Comparison of ENCODE assay signal across 9 cellular contexts in genomic region chr15:63476229-63476632, GRCh38. TPM values are rescaled to one million over a fixed set of nuclear protein-coding genes. Genes with fewer than 3 reads are reported as not detected.
DNase-seq lines count a peak whose midpoint lies in the region; ATAC-seq, FAIRE-seq and TF ChIP-seq lines count a peak whose summit lies in the region.
"Had no signal": no experiment of that assay in that cellular context is flagged by ENCODE, and none has a peak within 500 bp of the region (broad histone marks: within the 10 kb centered on the region; RNA-seq: fewer than 3 reads in every experiment).

No MANE protein-coding gene starts in this region.

- peak; percentile 45 for DNase-seq in ELF-1 (ENCODE audit: low read depth, low spot score)
- DNase-seq in RCC 7860 (ENCODE audit: low spot score) = peak; percentile 97
- DNase-seq in retinal pigment epithelial cell (ENCODE audit: low read depth) = peak; percentile 87
- DNase-seq in ascending aorta (ENCODE audit: low spot score in 2 of 2) = no peak
- DNase-seq: effector CD4-positive, alpha-beta T cell had no signal

- ATAC-seq in esophagus mucosa (peak; percentile 70), GM21526 (IDR thresholded peaks at IDR 0.05; ENCODE audit: low FRiP score, unreplicated experiment) (no peak), GM21619 (IDR thresholded peaks at IDR 0.05; ENCODE audit: unreplicated experiment) (no peak)

- no peak for TF ChIP-seq CTCF in retinal pigment epithelial cell (conservative IDR thresholded peaks at IDR 0.05; ENCODE audit: low read depth, low read length)
- no peak for TF ChIP-seq CTCF in ascending aorta (IDR thresholded peaks at IDR 0.05)

- no peaks in the 10 kb centered on the region for H3K27me3 ChIP-seq in ascending aorta
- H3K27me3 ChIP-seq: tibial nerve had no signal

- H3K27ac ChIP-seq in ascending aorta = no peak overlapping the region

- H3K36me3 ChIP-seq in ascending aorta = no peaks in the 10 kb centered on the region
- H3K36me3 ChIP-seq: tibial nerve had no signal

- peak; percentile 90 for FAIRE-seq in RCC 7860 (lab: Jason Lieb, UNC)

- H3K4me1 ChIP-seq in ascending aorta = peaks cover 0 to 6% of the 10 kb centered on the region in 2 donors

- H3K4me3 ChIP-seq in retinal pigment epithelial cell (ENCODE audit: low read length) = no peak overlapping the region
- H3K4me3 ChIP-seq in ascending aorta = no peak overlapping the region
- H3K4me3 ChIP-seq: tibial nerve had no signal

- no peaks in the 10 kb centered on the region for H3K9me3 ChIP-seq in ascending aorta
- H3K9me3 ChIP-seq: tibial nerve had no signal

- intact Hi-C loops in ascending aorta (cut with DNase I) = no loop called here

RNA-seq across cellular contexts. Expression of gene USP3, which starts 28.2 kb away (rescaled TPM):
- total RNA-seq in esophagus mucosa (37.0 TPM), ascending aorta (61.9 TPM)

Comparison
In these comparisons a context has a peak if more than half of its experiments do, and no peak if none do; other contexts are left out.
1. DNase-seq: peak in ELF-1 (single experiment), RCC 7860 (single experiment) and retinal pigment epithelial cell (single experiment); none in ascending aorta (0 of 2).